In genomic region chr17:35241520-35241919, GRCh38 we compare ENCODE assay signal across 8 cellular contexts. TPM values are rescaled to one million over a fixed set of nuclear protein-coding genes. Genes with fewer than 3 reads are reported as not detected.
A peak's percentile ranks its signal among the peaks of the same experiment; 100 is the strongest.
DNase-seq lines count a peak whose midpoint lies in the region; ATAC-seq and TF ChIP-seq lines count a peak whose summit lies in the region.

No MANE protein-coding gene starts in this region.

- H3K9ac ChIP-seq in IMR-90 (ENCODE audit: low read depth, low read length) = no peak overlapping the region

- intact Hi-C loops in IMR-90 (cut with micrococcal nuclease) = loop anchor here (5.0 to 10.0 kb wide), 3 partner anchors 69 to 503 kb away; partner anchors contain the start of gene SLFN11

- H2BK120ac ChIP-seq in IMR-90 (ENCODE audit: low read depth, low read length) = no peak overlapping the region

- H3K9me1 ChIP-seq in IMR-90 (ENCODE audit: insufficient read depth, low read length) = peaks cover 4% of the 10 kb centered on the region; the same call in 1 of the 2 replicates

- H3K23ac ChIP-seq in IMR-90 (ENCODE audit: low read depth, low read length) = no peak overlapping the region; the same call in 1 of the 2 replicates

- peaks cover 25 to 32% (median 26%) of the 10 kb centered on the region in 3 donors for H3K27me3 Mint-ChIP-seq in immature natural killer cell (ENCODE audit: low read depth in 3 of 3)

- dilution Hi-C loops in IMR-90 (cut with HindIII; ENCODE audit: low sequenced_read_pairs, unreplicated experiment) = no loop called here

- H3K27me3 ChIP-seq in IMR-90 (ENCODE audit: control insufficient read depth, insufficient read depth, low read length) = no peaks in the 10 kb centered on the region

- H4K20me1 ChIP-seq in IMR-90 (ENCODE audit: insufficient read depth, low read length) = peaks cover 5% of the 10 kb centered on the region

- H3K36me3 Mint-ChIP-seq in immature natural killer cell = peaks cover 3 to 16% (median 15%) of the 10 kb centered on the region in 3 donors

- TF ChIP-seq CTCF in IMR-90 (conservative IDR thresholded peaks at IDR 0.05; ENCODE audit: low read depth, low read length) = no peak

- no peaks in the 10 kb centered on the region for H3K36me3 ChIP-seq in IMR-90 (ENCODE audit: control insufficient read depth, insufficient read depth, low read length)

- peaks cover 5% of the 10 kb centered on the region for H3K4me1 ChIP-seq in IMR-90 (ENCODE audit: control insufficient read depth, insufficient read depth, low read length)

- WGBS in IMR-90 (ENCODE audit: extremely low coverage in 2 of 2, insufficient read length in 1 of 2), 2 experiments = 92% methylated on average over 7 of the region's 19 CpGs; no CpG with 5 or more reads in 1 of the 2 experiments

- no peak overlapping the region; the same call in 1 of the 2 replicates for H3K4me2 ChIP-seq in IMR-90 (ENCODE audit: low read depth, low read length)

- BruUV-seq in IMR-90 (replicated peaks; lab: Mats Ljungman, UMichigan) = no TSS peak

- DNase-seq in IMR-90 (no peak), immature natural killer cell (peak in 1 of 3 donors; percentile 21), NCI-H526 treated with DMSO at 0.1 percent for 48 hours (lab: John Stamatoyannopoulos, UW) (no peak), midbrain (lab: John Stamatoyannopoulos, UW) (no peak), hepatic stellate cell (ENCODE audit: low spot score) (no peak)
- peak; percentile 9 to 21 for DNase-seq in activated T-helper 1 cell treated with anti-CD3 and anti-CD28 coated beads, Interleukin-2, amount 50 U/mL, for 16 hours (ENCODE audit: low read depth in 1 of 2, low spot score in 1 of 2)
- peak; percentile 14 for DNase-seq in stimulated activated CD8-positive, alpha-beta memory T cell treated with anti-CD3 and anti-CD28 coated beads, Interleukin-4, amount 100 ng/mL, for 24 hours (ENCODE audit: low read depth)

- in situ Hi-C loops in IMR-90 (cut with MboI; ENCODE audit: low sequenced_read_pairs) = no loop called here

- no peak overlapping the region for H3K4me3 ChIP-seq in IMR-90 (ENCODE audit: insufficient read depth, low read depth, low read length)

- peak overlapping the region; percentile 98 to 100 (median 100) for H3K27ac Mint-ChIP-seq in immature natural killer cell

- H3K18ac ChIP-seq in IMR-90 (ENCODE audit: low read depth, low read length) = no peak overlapping the region

- H2BK20ac ChIP-seq in IMR-90 (ENCODE audit: low read depth, low read length) = no peak overlapping the region

- CTCF ChIA-PET in IMR-90 (lab: Yijun Ruan, JAX) = no interaction called here

- 0 out of 2 replicates have a peak overlapping the region, but pooled peaks have one; percentile 10 for H2AK5ac ChIP-seq in IMR-90 (ENCODE audit: low read depth, low read length)

- no peak overlapping the region for H2AK9ac ChIP-seq in IMR-90 (replicated peaks; ENCODE audit: low read depth, low read length, poor library complexity)

- ATAC-seq in IMR-90 (ENCODE audit: low read depth) (no peak), HG02981 (IDR thresholded peaks at IDR 0.05; ENCODE audit: unreplicated experiment) (no peak)

- H3K4me1 Mint-ChIP-seq in immature natural killer cell = peaks cover 62 to 83% of the 10 kb centered on the region in 2 donors

- H3K56ac ChIP-seq in IMR-90 (ENCODE audit: extremely low read depth, insufficient read depth, low read length) = no peak overlapping the region

- no peak overlapping the region for H2BK5ac ChIP-seq in IMR-90 (ENCODE audit: low read depth, low read length, poor library complexity, severe bottlenecking)

- TF ChIP-seq RAD21 in IMR-90 (IDR thresholded peaks at IDR 0.05; ENCODE audit: low read length) = no peak

- H3K14ac ChIP-seq in IMR-90 (replicated peaks; ENCODE audit: low read depth, low read length) = no peak overlapping the region

- no peak overlapping the region for H3K27ac ChIP-seq in IMR-90 (ENCODE audit: insufficient read depth, low read length)

- H4K8ac ChIP-seq in IMR-90 (ENCODE audit: low read depth in 2 of 2, low read length in 2 of 2) = no peak overlapping the region

- H3K79me1 ChIP-seq in IMR-90 (ENCODE audit: low read depth in 1 of 2, low read length in 2 of 2) = peaks cover 9 to 32% of the 10 kb centered on the region in 2 experiments

- no peaks in the 10 kb centered on the region for H3K9me3 ChIP-seq in IMR-90 (ENCODE audit: control insufficient read depth, insufficient read depth, low read length)

- no peak overlapping the region for H4K5ac ChIP-seq in IMR-90 (ENCODE audit: low read depth, low read length)

- H2BK15ac ChIP-seq in IMR-90 (ENCODE audit: low read depth, low read length) = no peak overlapping the region

- no peak overlapping the region for H4K91ac ChIP-seq in IMR-90 (ENCODE audit: insufficient read depth, low read depth, low read length)

- H3K9me3 Mint-ChIP-seq in immature natural killer cell = no peaks in the 10 kb centered on the region

- H2AFZ ChIP-seq in IMR-90 (replicated peaks; ENCODE audit: low read length, poor library complexity) = peak overlapping the region; percentile 91

- H3K4me3 Mint-ChIP-seq in immature natural killer cell = peak overlapping the region; percentile 99 to 100 (median 100)

- H3K4ac ChIP-seq in IMR-90 (ENCODE audit: low read depth, low read length) = no peak overlapping the region

- TF ChIP-seq POLR2A in IMR-90 (IDR thresholded peaks at IDR 0.05; ENCODE audit: low read depth, low read length) = no peak

- POLR2A ChIA-PET in IMR-90 (lab: Charles Lee; ENCODE audit: unreplicated experiment) = no interaction called here

TF ChIP-seq in IMR-90, 13 proteins besides CTCF, POLR2A, EP300 and RAD21:
- no peak for TF ChIP-seq FOS (IDR thresholded peaks at IDR 0.05; ENCODE audit: low read depth, low read length)
- TF ChIP-seq RCOR1 (IDR thresholded peaks at IDR 0.05; ENCODE audit: insufficient replicate concordance, low read length) = no peak
- TF ChIP-seq, protein P1, sequence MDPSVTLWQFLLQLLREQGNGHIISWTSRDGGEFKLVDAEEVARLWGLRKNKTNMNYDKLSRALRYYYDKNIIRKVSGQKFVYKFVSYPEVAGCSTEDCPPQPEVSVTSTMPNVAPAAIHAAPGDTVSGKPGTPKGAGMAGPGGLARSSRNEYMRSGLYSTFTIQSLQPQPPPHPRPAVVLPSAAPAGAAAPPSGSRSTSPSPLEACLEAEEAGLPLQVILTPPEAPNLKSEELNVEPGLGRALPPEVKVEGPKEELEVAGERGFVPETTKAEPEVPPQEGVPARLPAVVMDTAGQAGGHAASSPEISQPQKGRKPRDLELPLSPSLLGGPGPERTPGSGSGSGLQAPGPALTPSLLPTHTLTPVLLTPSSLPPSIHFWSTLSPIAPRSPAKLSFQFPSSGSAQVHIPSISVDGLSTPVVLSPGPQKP (IDR thresholded peaks at IDR 0.05; ENCODE audit: borderline replicate concordance, low read depth, low read length) = no peak
- TF ChIP-seq SMC3 (IDR thresholded peaks at IDR 0.05; ENCODE audit: low read depth, low read length) = no peak
- no peak for TF ChIP-seq NFE2L2 (IDR thresholded peaks at IDR 0.05; ENCODE audit: low read depth, low read length)

RNA-seq across cellular contexts. Expression of gene SLFN5, which starts 1.4 kb away (rescaled TPM):
- total RNA-seq in IMR-90 (2012; rRNA removed) = 48.9 and 64.2 TPM in 2 replicates
- polyA plus RNA-seq in IMR-90 (2012; rRNA removed) (10.3 and 13.0 TPM in 2 replicates), immature natural killer cell (100 to 1,000 TPM in 1 of 3 donors, 10 to 100 TPM in 2; 38.5 to 156 (median 84.2) TPM)
- 1.7 and 2.3 TPM in 2 replicates for polyA plus RNA-seq in IMR-90 (2012; cell fraction: cytosol; rRNA removed)
- polyA plus RNA-seq in IMR-90 (2012; cell fraction: nucleus; rRNA removed; ENCODE audit: low replicate concordance) = 0.85 and 8.0 TPM in 2 replicates

RNA-seq across cellular contexts. Expression of gene SLC35G3, which starts 47.3 kb away (rescaled TPM):
- total RNA-seq in IMR-90 (2012; rRNA removed) = not detected in 2 replicates
- polyA plus RNA-seq in IMR-90 (2012; rRNA removed) = not detected in 2 replicates
- polyA plus RNA-seq in IMR-90 (2012; cell fraction: cytosol; rRNA removed) = not detected in 2 replicates
- polyA plus RNA-seq in IMR-90 (2012; cell fraction: nucleus; rRNA removed; ENCODE audit: low replicate concordance) = not detected in 2 replicates
- not detected for polyA plus RNA-seq in immature natural killer cell

Comparison
In these comparisons a context has a peak if more than half of its experiments do, and no peak if none do; other contexts are left out.
1. DNase-seq: peak in activated T-helper 1 cell treated with anti-CD3 and anti-CD28 coated beads, Interleukin-2, amount 50 U/mL, for 16 hours (2 of 2) and stimulated activated CD8-positive, alpha-beta memory T cell treated with anti-CD3 and anti-CD28 coated beads, Interleukin-4, amount 100 ng/mL, for 24 hours (single experiment); none in IMR-90 (single experiment), NCI-H526 treated with DMSO at 0.1 percent for 48 hours (single experiment), midbrain (single experiment) and hepatic stellate cell (single experiment).